ENCODE assay signal across 25 cellular contexts in genomic region chr17:77496401-77496801, GRCh38.
DNase-seq lines count a peak whose midpoint lies in the region; ATAC-seq and TF ChIP-seq lines count a peak whose summit lies in the region.
"Had no signal": no experiment of that assay in that cellular context is flagged by ENCODE, and none has a peak within 500 bp of the region (broad histone marks: within the 10 kb centered on the region; RNA-seq: fewer than 3 reads in every experiment).

No MANE protein-coding gene starts in this region.

- no peak overlapping the region for H3K14ac ChIP-seq in mesenchymal stem cell (ENCODE audit: low read length in 2 of 2)

- TF ChIP-seq EP300 in sigmoid colon (IDR thresholded peaks at IDR 0.05) = no peak

- no peak overlapping the region for H3K18ac ChIP-seq in mesenchymal stem cell (ENCODE audit: low read depth in 1 of 2, low read length in 2 of 2)

- ATAC-seq in GM21529 (IDR thresholded peaks at IDR 0.05; ENCODE audit: unreplicated experiment) = no peak
- ATAC-seq: CD8-positive, alpha-beta T cell had no signal

- no peaks in the 10 kb centered on the region for H3K9me3 ChIP-seq in endodermal cell (ENCODE audit: control insufficient read depth, low read length)
- no peaks in the 10 kb centered on the region for H3K9me3 ChIP-seq in sigmoid colon
- no peaks in the 10 kb centered on the region for H3K9me3 ChIP-seq in mesenchymal stem cell (ENCODE audit: control insufficient read depth, low read length)
- H3K9me3 ChIP-seq: thoracic aorta had no signal

- H3K4me3 ChIP-seq in GM06990 (replicated peaks; ENCODE audit: low read depth, low read length) = no peak overlapping the region
- no peak overlapping the region for H3K4me3 ChIP-seq in endodermal cell (ENCODE audit: low read length)
- no peak overlapping the region for H3K4me3 ChIP-seq in sigmoid colon
- H3K4me3 ChIP-seq in mesenchymal stem cell (ENCODE audit: insufficient read depth in 1 of 2, low read depth in 1 of 2, low read length in 2 of 2) = no peak overlapping the region
- H3K4me3 ChIP-seq: lung, PC-9, thoracic aorta had no signal

- peaks cover 40% of the 10 kb centered on the region for H3K36me3 Mint-ChIP-seq in endodermal cell (ENCODE audit: low read depth)

- no peak overlapping the region for H2BK15ac ChIP-seq in mesenchymal stem cell (ENCODE audit: low read depth, poor library complexity, severe bottlenecking)

- H3K9me3 Mint-ChIP-seq in endodermal cell = no peaks in the 10 kb centered on the region
- H3K9me3 Mint-ChIP-seq: CD8-positive, alpha-beta T cell; IgD-negative memory B cell had no signal

- H3K27me3 ChIP-seq in GM06990 (replicated peaks; ENCODE audit: control insufficient read depth, insufficient read depth, low read length) = no peaks in the 10 kb centered on the region
- no peaks in the 10 kb centered on the region for H3K27me3 ChIP-seq in endodermal cell (ENCODE audit: control insufficient read depth, insufficient read depth, low read length, poor library complexity, severe bottlenecking)
- no peaks in the 10 kb centered on the region for H3K27me3 ChIP-seq in sigmoid colon
- no peaks in the 10 kb centered on the region for H3K27me3 ChIP-seq in mesenchymal stem cell (ENCODE audit: control insufficient read depth in 1 of 2, insufficient read depth in 1 of 2, low read length in 2 of 2)
- H3K27me3 ChIP-seq: brain microvascular endothelial cell had no signal

- H3K79me1 ChIP-seq in mesenchymal stem cell (replicated peaks; ENCODE audit: low read length, poor library complexity, severe bottlenecking) = peaks cover 55% of the 10 kb centered on the region

- H3K4me2 ChIP-seq in mesenchymal stem cell (ENCODE audit: low read length, poor library complexity, severe bottlenecking) = no peak overlapping the region
- H3K4me2 ChIP-seq: PC-9 had no signal

- DNase-seq in activated T-cell treated with anti-CD3 and anti-CD28 coated beads, Interleukin-2, amount 50 U/mL, for 1 hour = peak; percentile 17
- DNase-seq in activated T-cell treated with anti-CD3 and anti-CD28 coated beads for 4 hours (no peak), GM06990 (ENCODE audit: extremely low read depth, insufficient read length) (peak; percentile 5), endodermal cell (peak; percentile 42), sigmoid colon (peak; percentile 65), mesenchymal stem cell (no peak), mucosa of gallbladder (ENCODE audit: low spot score) (no peak)
- DNase-seq: activated CD4-positive, CD25-positive, alpha-beta regulatory T cell; activated gamma-delta T cell; brain microvascular endothelial cell; DMS 273 treated with DMSO at 0.1 percent for 48 hours; NCI-H1092 treated with DMSO at 0.1 percent for 48 hours; NCI-H187; NCI-H524; PC-9; SHP77 treated with DMSO at 0.1 percent for 48 hours; stimulated activated CD4-positive, alpha-beta T cell treated with anti-CD3 and anti-CD28 coated beads, Interleukin-15, amount 100 ng/mL, for 24 hours; stimulated activated naive CD4-positive, alpha-beta T cell treated with Interleukin-2 at 50 U/mL for 16 hours had no signal

- no peak overlapping the region for H3K4me3 Mint-ChIP-seq in endodermal cell
- H3K4me3 Mint-ChIP-seq: CD8-positive, alpha-beta T cell; IgD-negative memory B cell had no signal

- H3K27ac ChIP-seq in endodermal cell (ENCODE audit: low read depth, low read length) (no peak overlapping the region), sigmoid colon (no peak overlapping the region), mesenchymal stem cell (ENCODE audit: low read length, poor library complexity, severe bottlenecking) (no peak overlapping the region)
- H3K27ac ChIP-seq: brain microvascular endothelial cell, epithelial cell of prostate, PC-9, thoracic aorta had no signal

- H3K27ac Mint-ChIP-seq in endodermal cell = no peak overlapping the region
- H3K27ac Mint-ChIP-seq: CD8-positive, alpha-beta T cell; IgD-negative memory B cell; progenitor cell of endocrine pancreas had no signal

- H3K23ac ChIP-seq in mesenchymal stem cell (ENCODE audit: low read length in 2 of 2) = no peak overlapping the region

- no peak overlapping the region for H2AFZ ChIP-seq in mesenchymal stem cell (ENCODE audit: low read depth, low read length)
- H2AFZ ChIP-seq: PC-9 had no signal

- TF ChIP-seq CTCF in GM06990 (IDR thresholded peaks at IDR 0.05; ENCODE audit: insufficient read depth, low read length, poor library complexity, severe bottlenecking) (no peak), endodermal cell (conservative IDR thresholded peaks at IDR 0.05) (no peak), sigmoid colon (IDR thresholded peaks at IDR 0.05) (no peak)

- no peak overlapping the region for H2BK120ac ChIP-seq in mesenchymal stem cell (ENCODE audit: low read depth, low read length)

- H3K4ac ChIP-seq in mesenchymal stem cell (ENCODE audit: low read depth in 1 of 2, low read length in 2 of 2) = no peak overlapping the region

- intact Hi-C loops in sigmoid colon (cut with DNase I) = loop anchor here (10.0 kb wide), 1 partner anchor 402 kb away; no protein-coding TSS in a partner anchor

- H2BK5ac ChIP-seq in mesenchymal stem cell (ENCODE audit: low read depth, low read length, poor library complexity, severe bottlenecking) = no peak overlapping the region

- H3K9ac ChIP-seq in endodermal cell (ENCODE audit: extremely low read depth, low read length, poor library complexity, severe bottlenecking) = no peak overlapping the region
- H3K9ac ChIP-seq in mesenchymal stem cell (ENCODE audit: low read length) = no peak overlapping the region

- H4K91ac ChIP-seq in mesenchymal stem cell (ENCODE audit: low read length) = no peak overlapping the region

- WGBS in endodermal cell (ENCODE audit: insufficient coverage in 1 of 2, insufficient read length in 1 of 2), 2 experiments = 93 to 100% methylated on average over 6 to 12 of the region's 12 CpGs
- WGBS in sigmoid colon, 2 donors = 93% methylated on average over 12 of the region's 12 CpGs
- 96% methylated on average over 12 of the region's 12 CpGs for WGBS in mesenchymal stem cell

- no peak overlapping the region for H2AK5ac ChIP-seq in mesenchymal stem cell (ENCODE audit: low read length, severe bottlenecking)

- H2BK12ac ChIP-seq in mesenchymal stem cell (ENCODE audit: low read length in 2 of 2) = no peak overlapping the region

- H3K4me1 ChIP-seq in endodermal cell (ENCODE audit: control insufficient read depth, insufficient read depth, low read length) (no peaks in the 10 kb centered on the region), sigmoid colon (peaks cover 0 to 14% (median 10%) of the 10 kb centered on the region in 4 donors), mesenchymal stem cell (ENCODE audit: control insufficient read depth, insufficient read depth, low read depth, low read length) (peaks cover 9% of the 10 kb centered on the region)

- H3K36me3 ChIP-seq in GM06990 (ENCODE audit: control insufficient read depth, insufficient read depth, low read length) (peaks cover 52% of the 10 kb centered on the region), endodermal cell (ENCODE audit: control insufficient read depth, insufficient read depth, low read length) (peaks cover 69% of the 10 kb centered on the region), sigmoid colon (peaks cover 14 to 73% (median 47%) of the 10 kb centered on the region in 4 donors), mesenchymal stem cell (ENCODE audit: control insufficient read depth in 1 of 2, insufficient read depth in 2 of 2, low read depth in 1 of 2, low read length in 2 of 2) (peaks cover 89 to 95% of the 10 kb centered on the region in 2 experiments)

- H4K8ac ChIP-seq in mesenchymal stem cell (ENCODE audit: low read length) = no peak overlapping the region

- H3K4me1 Mint-ChIP-seq in endodermal cell = no peaks in the 10 kb centered on the region

- no peaks in the 10 kb centered on the region for H3K27me3 Mint-ChIP-seq in endodermal cell (ENCODE audit: insufficient read depth)
- H3K27me3 Mint-ChIP-seq: progenitor cell of endocrine pancreas had no signal

- TF ChIP-seq POLR2A in sigmoid colon (IDR thresholded peaks at IDR 0.05) = no peak

Comparison
In these comparisons a context has a peak if more than half of its experiments do, and no peak if none do; other contexts are left out.
1. DNase-seq: peak in activated T-cell treated with anti-CD3 and anti-CD28 coated beads, Interleukin-2, amount 50 U/mL, for 1 hour (single experiment), GM06990 (single experiment), endodermal cell (single experiment) and sigmoid colon (single experiment); none in activated T-cell treated with anti-CD3 and anti-CD28 coated beads for 4 hours (single experiment), mesenchymal stem cell (single experiment) and mucosa of gallbladder (single experiment).